12 cellular contexts compared by ENCODE assay signal in genomic region chr3:42023380-42023779, GRCh38.
A peak's percentile ranks its signal among the peaks of the same experiment; 100 is the strongest.
DNase-seq lines count a peak whose midpoint lies in the region; ATAC-seq and TF ChIP-seq lines count a peak whose summit lies in the region.
"Had no signal": no experiment of that assay in that cellular context is flagged by ENCODE, and none has a peak within 500 bp of the region (broad histone marks: within the 10 kb centered on the region; RNA-seq: fewer than 3 reads in every experiment).

No MANE protein-coding gene starts in this region.

- ATAC-seq in GM18520 (IDR thresholded peaks at IDR 0.05; ENCODE audit: unreplicated experiment) (no peak), GM18519 (IDR thresholded peaks at IDR 0.05; ENCODE audit: low FRiP score, unreplicated experiment) (no peak)

- H3K9me3 Mint-ChIP-seq in activated naive CD8-positive, alpha-beta T cell (ENCODE audit: low read depth), result no peaks in the 10 kb centered on the region
- H3K9me3 Mint-ChIP-seq in neural crest cell, result peaks cover under 1% of the 10 kb centered on the region

- peak overlapping the region; percentile 89 for H3K27ac Mint-ChIP-seq in activated naive CD8-positive, alpha-beta T cell
- peak overlapping the region; percentile 92 for H3K27ac Mint-ChIP-seq in neural crest cell (ENCODE audit: unreplicated experiment)

- no peaks in the 10 kb centered on the region for H3K27me3 Mint-ChIP-seq in activated naive CD8-positive, alpha-beta T cell
- H3K27me3 Mint-ChIP-seq in neural crest cell (ENCODE audit: low read depth), result no peaks in the 10 kb centered on the region
- H3K27me3 Mint-ChIP-seq: CD4-positive, alpha-beta memory T cell had no signal

- peak; percentile 25 for DNase-seq in stimulated activated naive CD4-positive, alpha-beta T cell treated with Interleukin-2 at 50 U/mL for 16 hours (lab: John Stamatoyannopoulos, UW)
- DNase-seq in stimulated activated naive CD4-positive, alpha-beta T cell (lab: John Stamatoyannopoulos, UW), result no peak
- no peak for DNase-seq in neural crest cell (ENCODE audit: low read depth, low spot score)
- no peak for DNase-seq in CD1c-positive myeloid dendritic cell (ENCODE audit: extremely low spot score)
- no peak for DNase-seq in effector CD8-positive, alpha-beta T cell (lab: John Stamatoyannopoulos, UW)
- DNase-seq: NCI-H1092, NCI-H526 treated with DMSO at 0.1 percent for 48 hours, SK-N-SH had no signal

- peaks cover 6% of the 10 kb centered on the region for H3K36me3 Mint-ChIP-seq in activated naive CD8-positive, alpha-beta T cell
- H3K36me3 Mint-ChIP-seq in neural crest cell (ENCODE audit: low read depth), result peaks cover 3% of the 10 kb centered on the region

- peaks cover 73% of the 10 kb centered on the region for H3K4me1 Mint-ChIP-seq in activated naive CD8-positive, alpha-beta T cell (ENCODE audit: low read depth)
- peaks cover 67% of the 10 kb centered on the region for H3K4me1 Mint-ChIP-seq in neural crest cell

- no peak for TF ChIP-seq CTCF in neural crest cell (conservative IDR thresholded peaks at IDR 0.05)

- H3K4me3 Mint-ChIP-seq in activated naive CD8-positive, alpha-beta T cell, result peak overlapping the region; percentile 63
- H3K4me3 Mint-ChIP-seq in neural crest cell, result peak overlapping the region; percentile 42
